In genomic region chr2:10079192-10079930, GRCh38 we compare ENCODE assay signal across 8 cellular contexts. TPM values are rescaled to one million over a fixed set of nuclear protein-coding genes. Genes with fewer than 3 reads are reported as not detected.
DNase-seq lines count a peak whose midpoint lies in the region; ATAC-seq and TF ChIP-seq lines count a peak whose summit lies in the region.

No MANE protein-coding gene starts in this region.

- H3K27me3 Mint-ChIP-seq in activated CD4-positive, alpha-beta memory T cell treated with anti-CD3 and anti-CD28 coated beads, Interleukin-2, amount 10 ng/mL, durations not matched to agents 7 days and 5 days = peaks cover 74% of the 10 kb centered on the region
- H3K27me3 Mint-ChIP-seq in natural killer cell treated with Interleukin-12 subunit alpha and Interleukin-12 subunit beta and Interleukin-15 and Interleukin-18, amount 100 ng/mL, for 72 hours = peaks cover 43 to 75% of the 10 kb centered on the region in 2 donors

- peak overlapping the region; percentile 32 for H3K4me3 ChIP-seq in GM12865 (ENCODE audit: low read depth, low read length)
- H3K4me3 ChIP-seq in fibroblast of pulmonary artery (replicated peaks; ENCODE audit: low read depth, low read length) = peak overlapping the region; percentile 36

- DNase-seq in 8988T (peak; percentile 75), GM12865 (ENCODE audit: low read depth) (no peak), fibroblast of pulmonary artery (ENCODE audit: low read depth) (peak; percentile 67), HPDE6-E6E7 (ENCODE audit: extremely low spot score) (no peak), LoVo (ENCODE audit: low spot score) (no peak)
- DNase-seq in activated CD4-positive, alpha-beta memory T cell treated with anti-CD3 and anti-CD28 coated beads, Interleukin-2, amount 10 ng/mL, durations not matched to agents 7 days and 5 days = no peak
- DNase-seq in natural killer cell treated with Interleukin-12 subunit alpha and Interleukin-12 subunit beta and Interleukin-15 and Interleukin-18, amount 100 ng/mL, for 72 hours (ENCODE audit: low spot score) = no peak

- peak; percentile 21 for ATAC-seq in HG03354 (IDR thresholded peaks at IDR 0.05; ENCODE audit: poor library complexity, severe bottlenecking, unreplicated experiment)
- peak; percentile 42 to 58 for ATAC-seq in natural killer cell treated with Interleukin-12 subunit alpha and Interleukin-12 subunit beta and Interleukin-15 and Interleukin-18, amount 100 ng/mL, for 72 hours

- H3K4me1 Mint-ChIP-seq in activated CD4-positive, alpha-beta memory T cell treated with anti-CD3 and anti-CD28 coated beads, Interleukin-2, amount 10 ng/mL, durations not matched to agents 7 days and 5 days = peaks cover 23% of the 10 kb centered on the region
- peaks cover 5 to 19% of the 10 kb centered on the region in 2 donors for H3K4me1 Mint-ChIP-seq in natural killer cell treated with Interleukin-12 subunit alpha and Interleukin-12 subunit beta and Interleukin-15 and Interleukin-18, amount 100 ng/mL, for 72 hours (ENCODE audit: low read depth in 2 of 2)

- no peaks in the 10 kb centered on the region for H3K9me3 Mint-ChIP-seq in activated CD4-positive, alpha-beta memory T cell treated with anti-CD3 and anti-CD28 coated beads, Interleukin-2, amount 10 ng/mL, durations not matched to agents 7 days and 5 days
- H3K9me3 Mint-ChIP-seq in natural killer cell treated with Interleukin-12 subunit alpha and Interleukin-12 subunit beta and Interleukin-15 and Interleukin-18, amount 100 ng/mL, for 72 hours = no peaks in the 10 kb centered on the region

- TF ChIP-seq CTCF in GM12865 (IDR thresholded peaks at IDR 0.05; ENCODE audit: insufficient read depth, low read depth, low read length, missing control alignments) (no peak), fibroblast of pulmonary artery (IDR thresholded peaks at IDR 0.05; ENCODE audit: low read length, missing control alignments) (no peak)

- peak overlapping the region; percentile 72 for H3K4me3 Mint-ChIP-seq in activated CD4-positive, alpha-beta memory T cell treated with anti-CD3 and anti-CD28 coated beads, Interleukin-2, amount 10 ng/mL, durations not matched to agents 7 days and 5 days
- H3K4me3 Mint-ChIP-seq in natural killer cell treated with Interleukin-12 subunit alpha and Interleukin-12 subunit beta and Interleukin-15 and Interleukin-18, amount 100 ng/mL, for 72 hours = peak overlapping the region; percentile 77

- POLR2A ChIA-PET in activated CD4-positive, alpha-beta memory T cell treated with anti-CD3 and anti-CD28 coated beads, Interleukin-2, amount 10 ng/mL, durations not matched to agents 7 days and 5 days (lab: Charles Lee) = interaction anchor here (0.9 to 1.4 kb wide), 4 partner anchors 15 to 353 kb away, joined by 3 to 6 read pairs (median 4); no protein-coding TSS in a partner anchor

- no peak overlapping the region for H3K27ac Mint-ChIP-seq in activated CD4-positive, alpha-beta memory T cell treated with anti-CD3 and anti-CD28 coated beads, Interleukin-2, amount 10 ng/mL, durations not matched to agents 7 days and 5 days
- peak overlapping the region in 1 of 2 donors; percentile 60 for H3K27ac Mint-ChIP-seq in natural killer cell treated with Interleukin-12 subunit alpha and Interleukin-12 subunit beta and Interleukin-15 and Interleukin-18, amount 100 ng/mL, for 72 hours

- CTCF ChIA-PET in activated CD4-positive, alpha-beta memory T cell treated with anti-CD3 and anti-CD28 coated beads, Interleukin-2, amount 10 ng/mL, durations not matched to agents 7 days and 5 days (lab: Charles Lee) = interaction anchor here (1.2 to 4.4 kb wide), 6 partner anchors 7 to 356 kb away, joined by 4 to 37 read pairs (median 5); no protein-coding TSS in a partner anchor

- peaks cover 4% of the 10 kb centered on the region for H3K36me3 Mint-ChIP-seq in activated CD4-positive, alpha-beta memory T cell treated with anti-CD3 and anti-CD28 coated beads, Interleukin-2, amount 10 ng/mL, durations not matched to agents 7 days and 5 days (ENCODE audit: low read depth)
- no peaks in the 10 kb centered on the region for H3K36me3 Mint-ChIP-seq in natural killer cell treated with Interleukin-12 subunit alpha and Interleukin-12 subunit beta and Interleukin-15 and Interleukin-18, amount 100 ng/mL, for 72 hours

RNA-seq across cellular contexts. Expression of gene CYS1, which starts 0.8 kb away (rescaled TPM):
- under 1 TPM; 0.40 to 0.71 TPM for total RNA-seq in activated CD4-positive, alpha-beta memory T cell treated with anti-CD3 and anti-CD28 coated beads, Interleukin-2, amount 10 ng/mL, durations not matched to agents 7 days and 5 days
- total RNA-seq in natural killer cell treated with Interleukin-12 subunit alpha and Interleukin-12 subunit beta and Interleukin-15 and Interleukin-18, amount 100 ng/mL, for 72 hours = under 1 TPM in 1 of 2 donors, not detected in 1; 0.45 TPM

RNA-seq across cellular contexts. Expression of gene KLF11, which starts 36.0 kb away (rescaled TPM):
- total RNA-seq in activated CD4-positive, alpha-beta memory T cell treated with anti-CD3 and anti-CD28 coated beads, Interleukin-2, amount 10 ng/mL, durations not matched to agents 7 days and 5 days = 10 to 100 TPM; 14.4 to 16.0 TPM
- 1 to 10 TPM; 3.8 to 6.1 TPM for total RNA-seq in natural killer cell treated with Interleukin-12 subunit alpha and Interleukin-12 subunit beta and Interleukin-15 and Interleukin-18, amount 100 ng/mL, for 72 hours

RNA-seq across cellular contexts. Expression of gene RRM2, which starts 43.2 kb away (rescaled TPM):
- total RNA-seq in activated CD4-positive, alpha-beta memory T cell treated with anti-CD3 and anti-CD28 coated beads, Interleukin-2, amount 10 ng/mL, durations not matched to agents 7 days and 5 days = 100 to 1,000 TPM; 546 to 570 TPM
- 100 to 1,000 TPM; 375 to 624 TPM for total RNA-seq in natural killer cell treated with Interleukin-12 subunit alpha and Interleukin-12 subunit beta and Interleukin-15 and Interleukin-18, amount 100 ng/mL, for 72 hours

Comparison
In these comparisons a context has a peak if more than half of its experiments do, and no peak if none do; other contexts are left out.
1. DNase-seq: peak in 8988T (single experiment) and fibroblast of pulmonary artery (single experiment); none in GM12865 (single experiment), activated CD4-positive, alpha-beta memory T cell treated with anti-CD3 and anti-CD28 coated beads, Interleukin-2, amount 10 ng/mL, durations not matched to agents 7 days and 5 days (single experiment), natural killer cell treated with Interleukin-12 subunit alpha and Interleukin-12 subunit beta and Interleukin-15 and Interleukin-18, amount 100 ng/mL, for 72 hours (single experiment), HPDE6-E6E7 (single experiment) and LoVo (single experiment).